15 cellular contexts compared by ENCODE assay signal in genomic region chr18:33957705-33958104, GRCh38.
"Had no signal": no experiment of that assay in that cellular context is flagged by ENCODE, and none has a peak within 500 bp of the region (broad histone marks: within the 10 kb centered on the region; RNA-seq: fewer than 3 reads in every experiment).

No MANE protein-coding gene starts in this region.

- FAIRE-seq: urothelium cell line had no signal

- H3K4me1 ChIP-seq: stomach had no signal

- H3K27ac Mint-ChIP-seq: activated naive CD4-positive, alpha-beta T cell treated with anti-CD3 and anti-CD28 coated beads, Interleukin-2, amount 50 U/mL, for 24 hours; dendritic cell treated with granulocyte-macrophage colony-stimulating factor and Interleukin-4, amounts not matched to agents 40 ng/mL and 50 ng/mL, for 4 days; effector memory CD8-positive, alpha-beta T cell; WTC11 had no signal

- DNase-seq: activated CD4-positive, alpha-beta T cell treated with anti-CD3 and anti-CD28 coated beads for 48 hours; amniotic stem cell; cerebellar nuclear complex; effector memory CD8-positive, alpha-beta T cell; hippocampal formation; left ventricle myocardium superior; mesendoderm; stomach had no signal

- H3K4me3 ChIP-seq: skin epidermis, stomach had no signal

- H3K4me3 Mint-ChIP-seq: activated naive CD4-positive, alpha-beta T cell treated with anti-CD3 and anti-CD28 coated beads, Interleukin-2, amount 50 U/mL, for 24 hours; brain; dendritic cell treated with granulocyte-macrophage colony-stimulating factor and Interleukin-4, amounts not matched to agents 40 ng/mL and 50 ng/mL, for 4 days; effector memory CD8-positive, alpha-beta T cell; neural crest cell; WTC11 had no signal

- H3K27me3 Mint-ChIP-seq: activated naive CD4-positive, alpha-beta T cell treated with anti-CD3 and anti-CD28 coated beads, Interleukin-2, amount 50 U/mL, for 24 hours; brain; dendritic cell treated with granulocyte-macrophage colony-stimulating factor and Interleukin-4, amounts not matched to agents 40 ng/mL and 50 ng/mL, for 4 days; effector memory CD8-positive, alpha-beta T cell had no signal

- H3K9me3 ChIP-seq: stomach had no signal

- H3K36me3 ChIP-seq: stomach had no signal

- H3K9me3 Mint-ChIP-seq: activated naive CD4-positive, alpha-beta T cell treated with anti-CD3 and anti-CD28 coated beads, Interleukin-2, amount 50 U/mL, for 24 hours; brain; dendritic cell treated with granulocyte-macrophage colony-stimulating factor and Interleukin-4, amounts not matched to agents 40 ng/mL and 50 ng/mL, for 4 days; neural crest cell; WTC11 had no signal

- H3K36me3 Mint-ChIP-seq: activated naive CD4-positive, alpha-beta T cell treated with anti-CD3 and anti-CD28 coated beads, Interleukin-2, amount 50 U/mL, for 24 hours; WTC11 had no signal

- H3K4me1 Mint-ChIP-seq: activated naive CD4-positive, alpha-beta T cell treated with anti-CD3 and anti-CD28 coated beads, Interleukin-2, amount 50 U/mL, for 24 hours; neural crest cell had no signal

- H3K27ac ChIP-seq: skin epidermis, stomach had no signal

- H3K27me3 ChIP-seq: stomach had no signal
